In genomic region chr12:103379670-103380069, GRCh38 we compare ENCODE assay signal across 27 cellular contexts.
"Had no signal": no experiment of that assay in that cellular context is flagged by ENCODE, and none has a peak within 500 bp of the region (broad histone marks: within the 10 kb centered on the region; RNA-seq: fewer than 3 reads in every experiment).

No MANE protein-coding gene starts in this region.

- H3K4me3 Mint-ChIP-seq: activated B cell treated with CpG ODN at 0.5 μM for 24 hours; activated CD8-positive, alpha-beta T cell treated with anti-CD3 and anti-CD28 coated beads for 36 hours; activated naive CD4-positive, alpha-beta T cell treated with anti-CD3 and anti-CD28 coated beads for 36 hours; activated naive CD4-positive, alpha-beta T cell treated with anti-CD3 and anti-CD28 coated beads, Interleukin-2, amount 50 U/mL, for 24 hours; activated naive CD8-positive, alpha-beta T cell treated with anti-CD3 and anti-CD28 coated beads for 36 hours; activated naive CD8-positive, alpha-beta T cell treated with anti-CD3 and anti-CD28 coated beads, Interleukin-2, amount 50 U/mL, for 24 hours; activated T-cell treated with anti-CD3 and anti-CD28 coated beads, Interleukin-2, amount 50 U/mL, for 4 hours; activated T-helper 1 cell treated with anti-CD3 and anti-CD28 coated beads, Interleukin-12 subunit alpha, Interleukin-12 subunit beta, Interleukin-2, Interleukin-4 antibody, amounts not matched to agents 30 ng/mL and 10 ng/mL and 1 ng/mL, durations not matched to agents 14 hours and 24 hours and 36 hours; T-helper 17 cell; T-helper 2 cell treated with Interferon-gamma antibody and Interleukin-4, amounts not matched to agents 5 μg/mL and 100 μg/mL, for 36 hours had no signal

- H3K4me1 ChIP-seq: adrenal gland, body of pancreas had no signal

- DNase-seq: activated B cell treated with CpG ODN at 0.5 μM for 24 hours; activated CD4-positive, alpha-beta T cell treated with anti-CD3 and anti-CD28 coated beads for 48 hours; activated CD4-positive, alpha-beta T cell treated with anti-CD3 and anti-CD28 coated beads, Interleukin-2, amount 50 U/mL, for 1 hour; activated CD4-positive, alpha-beta T cell treated with anti-CD3 and anti-CD28 coated beads, Interleukin-2, amount 50 U/mL, for 48 hours; activated CD8-positive, alpha-beta memory T cell treated with anti-CD3 and anti-CD28 coated beads for 24 hours; activated CD8-positive, alpha-beta T cell treated with anti-CD3 and anti-CD28 coated beads for 36 hours; activated effector memory CD4-positive, alpha-beta T cell treated with anti-CD3 and anti-CD28 coated beads, Interleukin-2, amount 50 U/mL, for 16 hours; activated naive CD4-positive, alpha-beta T cell treated with anti-CD3 and anti-CD28 coated beads for 36 hours; activated naive CD8-positive, alpha-beta T cell treated with anti-CD3 and anti-CD28 coated beads for 36 hours; activated naive CD8-positive, alpha-beta T cell treated with anti-CD3 and anti-CD28 coated beads, Interleukin-2, amount 50 U/mL, for 24 hours; activated T-cell treated with anti-CD3 and anti-CD28 coated beads, Interleukin-2, amount 50 U/mL, for 4 hours; aorta; body of pancreas; caudate nucleus; effector CD8-positive, alpha-beta T cell; foreskin fibroblast; head of caudate nucleus; T-helper 17 cell; T1000; WERI-Rb-1 had no signal

- H3K9me3 ChIP-seq: adrenal gland, body of pancreas had no signal

- H3K27ac ChIP-seq: adrenal gland, body of pancreas, epithelial cell of prostate, WERI-Rb-1 had no signal

- H3K27me3 ChIP-seq: adrenal gland, body of pancreas had no signal

- H3K36me3 Mint-ChIP-seq: activated naive CD4-positive, alpha-beta T cell treated with anti-CD3 and anti-CD28 coated beads, Interleukin-2, amount 50 U/mL, for 24 hours; activated naive CD8-positive, alpha-beta T cell treated with anti-CD3 and anti-CD28 coated beads for 36 hours had no signal

- H3K4me3 ChIP-seq: adrenal gland, body of pancreas had no signal

- H3K27me3 Mint-ChIP-seq: activated B cell treated with CpG ODN at 0.5 μM for 24 hours; activated CD8-positive, alpha-beta T cell treated with anti-CD3 and anti-CD28 coated beads for 36 hours; activated naive CD4-positive, alpha-beta T cell treated with anti-CD3 and anti-CD28 coated beads, Interleukin-2, amount 50 U/mL, for 24 hours; activated naive CD8-positive, alpha-beta T cell treated with anti-CD3 and anti-CD28 coated beads for 36 hours; activated naive CD8-positive, alpha-beta T cell treated with anti-CD3 and anti-CD28 coated beads, Interleukin-2, amount 50 U/mL, for 24 hours; T-helper 17 cell had no signal

- H3K27ac Mint-ChIP-seq: activated B cell treated with CpG ODN at 0.5 μM for 24 hours; activated CD8-positive, alpha-beta T cell treated with anti-CD3 and anti-CD28 coated beads for 36 hours; activated naive CD4-positive, alpha-beta T cell treated with anti-CD3 and anti-CD28 coated beads for 36 hours; activated naive CD4-positive, alpha-beta T cell treated with anti-CD3 and anti-CD28 coated beads, Interleukin-2, amount 50 U/mL, for 24 hours; activated naive CD8-positive, alpha-beta T cell treated with anti-CD3 and anti-CD28 coated beads for 36 hours; activated naive CD8-positive, alpha-beta T cell treated with anti-CD3 and anti-CD28 coated beads, Interleukin-2, amount 50 U/mL, for 24 hours; activated T-helper 1 cell treated with anti-CD3 and anti-CD28 coated beads, Interleukin-12 subunit alpha, Interleukin-12 subunit beta, Interleukin-2, Interleukin-4 antibody, amounts not matched to agents 30 ng/mL and 10 ng/mL and 1 ng/mL, durations not matched to agents 14 hours and 24 hours and 36 hours; activated T-helper 2 cell treated with anti-CD3 and anti-CD28 coated beads, Interferon-gamma antibody, Interleukin-2, Interleukin-4, amounts not matched to agents 10 μg/mL and 5 μg/mL and 100 μg/mL, durations not matched to agents 14 hours and 24 hours and 36 hours; T-helper 17 cell; T-helper 2 cell treated with Interferon-gamma antibody and Interleukin-4, amounts not matched to agents 5 μg/mL and 100 μg/mL, for 36 hours had no signal

- H3K4me1 Mint-ChIP-seq: activated naive CD8-positive, alpha-beta T cell treated with anti-CD3 and anti-CD28 coated beads for 36 hours; activated naive CD8-positive, alpha-beta T cell treated with anti-CD3 and anti-CD28 coated beads, Interleukin-2, amount 50 U/mL, for 24 hours; T-helper 17 cell had no signal

- H3K36me3 ChIP-seq: adrenal gland, WERI-Rb-1 had no signal

- H3K9me3 Mint-ChIP-seq: activated B cell treated with CpG ODN at 0.5 μM for 24 hours; activated CD8-positive, alpha-beta T cell treated with anti-CD3 and anti-CD28 coated beads for 36 hours; activated naive CD4-positive, alpha-beta T cell treated with anti-CD3 and anti-CD28 coated beads for 36 hours; activated naive CD4-positive, alpha-beta T cell treated with anti-CD3 and anti-CD28 coated beads, Interleukin-2, amount 50 U/mL, for 24 hours; activated naive CD8-positive, alpha-beta T cell treated with anti-CD3 and anti-CD28 coated beads for 36 hours; activated naive CD8-positive, alpha-beta T cell treated with anti-CD3 and anti-CD28 coated beads, Interleukin-2, amount 50 U/mL, for 24 hours; activated T-cell treated with anti-CD3 and anti-CD28 coated beads, Interleukin-2, amount 50 U/mL, for 4 hours; activated T-helper 1 cell treated with anti-CD3 and anti-CD28 coated beads, Interleukin-12 subunit alpha, Interleukin-12 subunit beta, Interleukin-2, Interleukin-4 antibody, amounts not matched to agents 30 ng/mL and 10 ng/mL and 1 ng/mL, durations not matched to agents 14 hours and 24 hours and 36 hours; activated T-helper 2 cell treated with anti-CD3 and anti-CD28 coated beads, Interferon-gamma antibody, Interleukin-2, Interleukin-4, amounts not matched to agents 10 μg/mL and 5 μg/mL and 100 μg/mL, durations not matched to agents 14 hours and 24 hours and 36 hours; T-helper 2 cell treated with Interferon-gamma antibody and Interleukin-4, amounts not matched to agents 5 μg/mL and 100 μg/mL, for 36 hours had no signal

- ATAC-seq: activated CD4-positive, CD25-positive, alpha-beta regulatory T cell treated with anti-CD3 and anti-CD28 coated beads, Interleukin-2, amount 50 U/mL, for 24 hours; activated CD8-positive, alpha-beta T cell treated with anti-CD3 and anti-CD28 coated beads for 36 hours; activated naive CD8-positive, alpha-beta T cell treated with anti-CD3 and anti-CD28 coated beads, Interleukin-2, amount 50 U/mL, for 24 hours; activated T-cell treated with anti-CD3 and anti-CD28 coated beads, Interleukin-2, amount 50 U/mL, for 4 hours; body of pancreas; T-helper 17 cell had no signal
